Comparison of ENCODE assay signal across 24 cellular contexts in genomic region chr18:60075477-60075876, GRCh38.
"Had no signal": no experiment of that assay in that cellular context is flagged by ENCODE, and none has a peak within 500 bp of the region (broad histone marks: within the 10 kb centered on the region; RNA-seq: fewer than 3 reads in every experiment).

No MANE protein-coding gene starts in this region.

- H3K27me3 ChIP-seq: tibial nerve, uterus had no signal

- H3K4me3 Mint-ChIP-seq: activated B cell treated with CpG ODN at 0.5 μM for 24 hours; activated CD4-positive, alpha-beta memory T cell treated with anti-CD3 and anti-CD28 coated beads, Interleukin-2, amount 10 ng/mL, durations not matched to agents 7 days and 5 days; activated CD8-positive, alpha-beta memory T cell treated with anti-CD3 and anti-CD28 coated beads, Interleukin-2, amount 10 ng/mL, durations not matched to agents 7 days and 5 days; activated naive CD8-positive, alpha-beta T cell treated with anti-CD3 and anti-CD28 coated beads, Interleukin-2, amount 10 ng/mL, durations not matched to agents 7 days and 5 days; mesothelial cell of epicardium; nephron; T-helper 2 cell treated with Interferon-gamma antibody and Interleukin-4, amounts not matched to agents 5 μg/mL and 100 μg/mL, for 36 hours had no signal

- H3K36me3 Mint-ChIP-seq: activated CD8-positive, alpha-beta memory T cell treated with anti-CD3 and anti-CD28 coated beads, Interleukin-2, amount 10 ng/mL, durations not matched to agents 7 days and 5 days; activated naive CD8-positive, alpha-beta T cell treated with anti-CD3 and anti-CD28 coated beads, Interleukin-2, amount 10 ng/mL, durations not matched to agents 7 days and 5 days; mesothelial cell of epicardium had no signal

- H3K9me3 ChIP-seq: tibial nerve, uterus had no signal

- H3K27ac ChIP-seq: tibial nerve, uterus had no signal

- DNase-seq: activated B cell treated with CpG ODN at 0.5 μM for 24 hours; activated CD4-positive, alpha-beta memory T cell treated with anti-CD3 and anti-CD28 coated beads, Interleukin-2, amount 10 ng/mL, durations not matched to agents 7 days and 5 days; activated CD4-positive, alpha-beta T cell treated with anti-CD3 and anti-CD28 coated beads for 4 hours; activated CD8-positive, alpha-beta memory T cell treated with anti-CD3 and anti-CD28 coated beads, Interleukin-2, amount 10 ng/mL, durations not matched to agents 7 days and 5 days; activated naive CD4-positive, alpha-beta T cell treated with Interleukin-2 at 50 U/mL for 16 hours; activated naive CD8-positive, alpha-beta T cell treated with anti-CD3 and anti-CD28 coated beads, Interleukin-2, amount 10 ng/mL, durations not matched to agents 7 days and 5 days; activated T-cell treated with anti-CD3 and anti-CD28 coated beads, Interleukin-2, amount 50 U/mL, for 1 hour; amygdala; foreskin melanocyte; hypothalamus; occipital lobe; retina; stimulated activated CD4-positive, alpha-beta T cell treated with anti-CD3 and anti-CD28 coated beads, Interleukin-12 subunit alpha, Interleukin-12 subunit beta, amount 100 ng/mL, for 4 hours; stimulated activated CD4-positive, alpha-beta T cell treated with anti-CD3 and anti-CD28 coated beads, Interleukin-2, amount 100 ng/mL, for 24 hours; stimulated activated naive CD4-positive, alpha-beta T cell treated with Interleukin-2 at 50 U/mL for 16 hours; uterus had no signal

- H3K27me3 Mint-ChIP-seq: activated CD8-positive, alpha-beta memory T cell treated with anti-CD3 and anti-CD28 coated beads, Interleukin-2, amount 10 ng/mL, durations not matched to agents 7 days and 5 days had no signal

- H3K27ac Mint-ChIP-seq: activated B cell treated with CpG ODN at 0.5 μM for 24 hours; activated CD4-positive, alpha-beta memory T cell treated with anti-CD3 and anti-CD28 coated beads, Interleukin-2, amount 10 ng/mL, durations not matched to agents 7 days and 5 days; activated CD8-positive, alpha-beta memory T cell treated with anti-CD3 and anti-CD28 coated beads, Interleukin-2, amount 10 ng/mL, durations not matched to agents 7 days and 5 days; activated naive CD8-positive, alpha-beta T cell treated with anti-CD3 and anti-CD28 coated beads, Interleukin-2, amount 10 ng/mL, durations not matched to agents 7 days and 5 days; activated T-helper 2 cell treated with anti-CD3 and anti-CD28 coated beads, Interferon-gamma antibody, Interleukin-2, Interleukin-4, amounts not matched to agents 10 μg/mL and 5 μg/mL and 100 μg/mL, durations not matched to agents 14 hours and 24 hours and 36 hours; mesothelial cell of epicardium; nephron; T-helper 2 cell treated with Interferon-gamma antibody and Interleukin-4, amounts not matched to agents 5 μg/mL and 100 μg/mL, for 36 hours had no signal

- FAIRE-seq: keratinocyte, TTC549 had no signal

- H3K9me3 Mint-ChIP-seq: activated naive CD8-positive, alpha-beta T cell treated with anti-CD3 and anti-CD28 coated beads, Interleukin-2, amount 10 ng/mL, durations not matched to agents 7 days and 5 days; activated T-helper 2 cell treated with anti-CD3 and anti-CD28 coated beads, Interferon-gamma antibody, Interleukin-2, Interleukin-4, amounts not matched to agents 10 μg/mL and 5 μg/mL and 100 μg/mL, durations not matched to agents 14 hours and 24 hours and 36 hours had no signal

- H3K36me3 ChIP-seq: tibial nerve, uterus had no signal

- H3K4me1 ChIP-seq: tibial nerve, uterus had no signal

- H3K4me1 Mint-ChIP-seq: activated B cell treated with CpG ODN at 0.5 μM for 24 hours; activated CD4-positive, alpha-beta memory T cell treated with anti-CD3 and anti-CD28 coated beads, Interleukin-2, amount 10 ng/mL, durations not matched to agents 7 days and 5 days; activated CD8-positive, alpha-beta memory T cell treated with anti-CD3 and anti-CD28 coated beads, Interleukin-2, amount 10 ng/mL, durations not matched to agents 7 days and 5 days; activated naive CD8-positive, alpha-beta T cell treated with anti-CD3 and anti-CD28 coated beads, Interleukin-2, amount 10 ng/mL, durations not matched to agents 7 days and 5 days; mesothelial cell of epicardium; nephron had no signal

- H3K4me3 ChIP-seq: lung, tibial nerve, uterus had no signal
